9 cellular contexts compared by ENCODE assay signal in genomic region chr9:12813960-12814876, GRCh38. TPM values are rescaled to one million over a fixed set of nuclear protein-coding genes. Genes with fewer than 3 reads are reported as not detected.
DNase-seq lines count a peak whose midpoint lies in the region; ATAC-seq and TF ChIP-seq lines count a peak whose summit lies in the region.
"Had no signal": no experiment of that assay in that cellular context is flagged by ENCODE, and none has a peak within 500 bp of the region (broad histone marks: within the 10 kb centered on the region; RNA-seq: fewer than 3 reads in every experiment).

No MANE protein-coding gene starts in this region.

- no peaks in the 10 kb centered on the region for H3K79me2 ChIP-seq in PC-3 (ENCODE audit: low read length)

- no peaks in the 10 kb centered on the region for H3F3A ChIP-seq in PC-3 (ENCODE audit: low read length, unreplicated experiment)

- H3K27ac ChIP-seq in PC-3 (ENCODE audit: low read length) = peak overlapping the region; percentile 100
- H3K27ac ChIP-seq in effector memory CD4-positive, alpha-beta T cell (ENCODE audit: insufficient read depth, low read length, poor library complexity, severe bottlenecking) = no peak overlapping the region

- peak overlapping the region; percentile 20 for H3K4me3 ChIP-seq in AG10803 (ENCODE audit: low read length)
- H3K4me3 ChIP-seq in PC-3 (ENCODE audit: low read length) = peak overlapping the region; percentile 35
- H3K4me3 ChIP-seq in effector memory CD4-positive, alpha-beta T cell (ENCODE audit: insufficient read depth, low read depth, low read length, poor library complexity, severe bottlenecking) = no peak overlapping the region

- peak overlapping the region; percentile 75 for H3K4me2 ChIP-seq in PC-3 (ENCODE audit: low read length)

- ATAC-seq in HG03432 (IDR thresholded peaks at IDR 0.05; ENCODE audit: unreplicated experiment) (peak; percentile 76), PC-3 (peak; percentile 62)

- peak; percentile 57 for TF ChIP-seq CTCF in AG10803 (conservative IDR thresholded peaks at IDR 0.05; ENCODE audit: low read length)
- TF ChIP-seq CTCF in PC-3 (conservative IDR thresholded peaks at IDR 0.05; ENCODE audit: low read depth, low read length) = no peak
- no peak for TF ChIP-seq CTCF in CD14-positive monocyte (IDR thresholded peaks at IDR 0.05)

- CTCF ChIA-PET in PC-3 (lab: Charles Lee) = interaction anchor here (0.6 to 1.7 kb wide), 6 partner anchors 17 to 70 kb away, joined by 3 to 6 read pairs (median 3); partner anchors contain the start of gene LURAP1L

- no peak overlapping the region for H3K27ac Mint-ChIP-seq in CD14-positive monocyte
- H3K27ac Mint-ChIP-seq: activated naive CD8-positive, alpha-beta T cell had no signal

- peaks cover 65% of the 10 kb centered on the region for H3K4me1 ChIP-seq in PC-3 (ENCODE audit: insufficient read depth, low read length)
- no peaks in the 10 kb centered on the region for H3K4me1 ChIP-seq in effector memory CD4-positive, alpha-beta T cell (ENCODE audit: control insufficient read depth, insufficient read depth, low read length, poor library complexity, severe bottlenecking)

- no peaks in the 10 kb centered on the region for H3K4me1 Mint-ChIP-seq in CD14-positive monocyte

- no peak overlapping the region for H3K4me3 Mint-ChIP-seq in CD14-positive monocyte
- H3K4me3 Mint-ChIP-seq: activated naive CD8-positive, alpha-beta T cell had no signal

- intact Hi-C loops in PC-3 (cut with micrococcal nuclease) = loop anchor here (1.0 kb wide), 3 partner anchors 30 to 45 kb away; no protein-coding TSS in a partner anchor
- intact Hi-C loops in CD14-positive monocyte (cut with micrococcal nuclease) = no loop called here

- H2AFZ ChIP-seq in PC-3 (ENCODE audit: low read length) = peak overlapping the region; percentile 1; the same call in 1 of the 2 replicates

- no peaks in the 10 kb centered on the region for H3K9me3 Mint-ChIP-seq in CD14-positive monocyte

- no TSS peak for BruUV-seq in PC-3 (replicated peaks; lab: Mats Ljungman, UMichigan)

- no peaks in the 10 kb centered on the region for H3K9me3 ChIP-seq in PC-3 (ENCODE audit: low read length)
- H3K9me3 ChIP-seq in effector memory CD4-positive, alpha-beta T cell (ENCODE audit: control insufficient read depth, low read length) = no peaks in the 10 kb centered on the region

- DNase-seq in AG10803 (ENCODE audit: low read depth) (peak; percentile 99), PC-3 (peak; percentile 93), epidermal melanocyte (ENCODE audit: insufficient read length, low spot score) (peak; percentile 80), myocyte (ENCODE audit: low read depth) (peak; percentile 87), CD14-positive monocyte (ENCODE audit: low spot score) (no peak), iPS-NIHi7 (ENCODE audit: extremely low spot score) (no peak)
- no peak for DNase-seq in effector memory CD4-positive, alpha-beta T cell

- no peaks in the 10 kb centered on the region for H3K27me3 Mint-ChIP-seq in CD14-positive monocyte (ENCODE audit: low read depth in 3 of 3)
- H3K27me3 Mint-ChIP-seq: activated naive CD8-positive, alpha-beta T cell had no signal

- H3K36me3 ChIP-seq in PC-3 (ENCODE audit: low read depth, low read length) = no peaks in the 10 kb centered on the region
- H3K36me3 ChIP-seq in effector memory CD4-positive, alpha-beta T cell (ENCODE audit: control insufficient read depth, insufficient read depth, low read length) = no peaks in the 10 kb centered on the region

- POLR2A ChIA-PET in PC-3 (lab: Charles Lee; ENCODE audit: unreplicated experiment) = interaction anchor here (0.6 to 1.0 kb wide), 2 partner anchors 38 to 39 kb away, joined by 4 to 5 read pairs; partner anchors contain the start of gene LURAP1L

- H3K9me2 ChIP-seq in PC-3 (replicated peaks; ENCODE audit: low read length) = no peaks in the 10 kb centered on the region

- no peaks in the 10 kb centered on the region for H3K27me3 ChIP-seq in PC-3 (ENCODE audit: low read length)
- H3K27me3 ChIP-seq in effector memory CD4-positive, alpha-beta T cell (replicated peaks; ENCODE audit: control insufficient read depth, insufficient read depth, low read length, poor library complexity, severe bottlenecking) = no peaks in the 10 kb centered on the region

- no peaks in the 10 kb centered on the region for H3K36me3 Mint-ChIP-seq in CD14-positive monocyte
- H3K36me3 Mint-ChIP-seq: activated naive CD8-positive, alpha-beta T cell had no signal

- no peaks in the 10 kb centered on the region for H4K20me1 ChIP-seq in PC-3 (ENCODE audit: low read length)

- H3K9ac ChIP-seq in PC-3 (ENCODE audit: low read length) = peak overlapping the region; percentile 94

RNA-seq across cellular contexts. Expression of gene LURAP1L, which starts 39.4 kb away (rescaled TPM):
- total RNA-seq in PC-3 (2014; rRNA removed) (16.4 and 16.9 TPM in 2 replicates), myocyte (9.3 and 9.4 TPM in 2 replicates)
- polyA plus RNA-seq in myocyte (2012) = 13.4 TPM
- polyA plus RNA-seq in CD14-positive monocyte = not detected

Comparison
In these comparisons a context has a peak if more than half of its experiments do, and no peak if none do; other contexts are left out.
1. DNase-seq: peak in AG10803 (single experiment), PC-3 (single experiment), epidermal melanocyte (single experiment) and myocyte (single experiment); none in effector memory CD4-positive, alpha-beta T cell (0 of 3), CD14-positive monocyte (single experiment) and iPS-NIHi7 (single experiment).